Comparison of ENCODE assay signal across 1 cellular context in the genomic region with DNA sequence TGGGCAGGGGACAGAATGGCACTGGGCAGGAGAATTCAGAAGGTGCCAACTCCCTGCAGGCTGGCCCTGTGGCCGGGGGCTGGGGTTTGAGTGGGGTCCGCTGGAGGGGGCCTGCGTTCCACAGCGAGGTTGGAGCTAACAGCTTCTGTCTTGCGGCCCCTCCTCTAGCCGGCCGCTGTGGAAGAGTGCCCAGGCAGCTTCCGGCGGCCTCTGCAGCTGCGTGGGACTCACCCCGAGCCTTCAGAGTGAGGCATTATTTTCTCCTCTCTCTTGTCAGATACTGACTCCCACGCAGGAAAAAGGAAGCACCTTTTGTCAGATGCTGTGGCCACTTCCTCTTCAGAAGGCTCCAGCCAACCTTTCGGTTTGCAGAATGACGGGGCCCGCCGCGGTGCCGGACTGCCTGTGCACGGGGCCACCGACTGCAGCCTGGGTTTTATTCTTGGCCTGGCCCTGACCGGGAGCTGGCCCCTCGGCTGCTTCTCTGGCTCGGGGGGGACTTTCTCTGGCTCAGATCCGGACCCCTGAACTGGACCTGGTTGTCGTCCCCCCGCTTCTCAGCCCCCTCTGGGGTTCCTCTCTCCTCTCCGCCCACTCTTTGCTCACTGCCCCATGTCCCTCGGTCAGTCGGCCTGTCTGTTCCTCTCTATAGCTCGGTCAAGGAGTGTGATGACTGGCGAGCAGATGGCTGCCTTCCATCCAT.
A peak's percentile ranks its signal among the peaks of the same experiment; 100 is the strongest.
TF ChIP-seq lines count a peak whose summit lies in the region.

No MANE protein-coding gene starts in this region.

TF ChIP-seq in GM12878, 131 proteins besides CTCF, POLR2A, EP300 and RAD21 (continued from another document and continues in another):
- TF ChIP-seq, protein P1, sequence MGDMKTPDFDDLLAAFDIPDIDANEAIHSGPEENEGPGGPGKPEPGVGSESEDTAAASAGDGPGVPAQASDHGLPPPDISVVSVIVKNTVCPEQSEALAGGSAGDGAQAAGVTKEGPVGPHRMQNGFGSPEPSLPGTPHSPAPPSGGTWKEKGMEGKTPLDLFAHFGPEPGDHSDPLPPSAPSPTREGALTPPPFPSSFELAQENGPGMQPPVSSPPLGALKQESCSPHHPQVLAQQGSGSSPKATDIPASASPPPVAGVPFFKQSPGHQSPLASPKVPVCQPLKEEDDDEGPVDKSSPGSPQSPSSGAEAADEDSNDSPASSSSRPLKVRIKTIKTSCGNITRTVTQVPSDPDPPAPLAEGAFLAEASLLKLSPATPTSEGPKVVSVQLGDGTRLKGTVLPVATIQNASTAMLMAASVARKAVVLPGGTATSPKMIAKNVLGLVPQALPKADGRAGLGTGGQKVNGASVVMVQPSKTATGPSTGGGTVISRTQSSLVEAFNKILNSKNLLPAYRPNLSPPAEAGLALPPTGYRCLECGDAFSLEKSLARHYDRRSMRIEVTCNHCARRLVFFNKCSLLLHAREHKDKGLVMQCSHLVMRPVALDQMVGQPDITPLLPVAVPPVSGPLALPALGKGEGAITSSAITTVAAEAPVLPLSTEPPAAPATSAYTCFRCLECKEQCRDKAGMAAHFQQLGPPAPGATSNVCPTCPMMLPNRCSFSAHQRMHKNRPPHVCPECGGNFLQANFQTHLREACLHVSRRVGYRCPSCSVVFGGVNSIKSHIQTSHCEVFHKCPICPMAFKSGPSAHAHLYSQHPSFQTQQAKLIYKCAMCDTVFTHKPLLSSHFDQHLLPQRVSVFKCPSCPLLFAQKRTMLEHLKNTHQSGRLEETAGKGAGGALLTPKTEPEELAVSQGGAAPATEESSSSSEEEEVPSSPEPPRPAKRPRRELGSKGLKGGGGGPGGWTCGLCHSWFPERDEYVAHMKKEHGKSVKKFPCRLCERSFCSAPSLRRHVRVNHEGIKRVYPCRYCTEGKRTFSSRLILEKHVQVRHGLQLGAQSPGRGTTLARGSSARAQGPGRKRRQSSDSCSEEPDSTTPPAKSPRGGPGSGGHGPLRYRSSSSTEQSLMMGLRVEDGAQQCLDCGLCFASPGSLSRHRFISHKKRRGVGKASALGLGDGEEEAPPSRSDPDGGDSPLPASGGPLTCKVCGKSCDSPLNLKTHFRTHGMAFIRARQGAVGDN (IDR thresholded peaks at IDR 0.05), result no peak
- TF ChIP-seq, protein P2, sequence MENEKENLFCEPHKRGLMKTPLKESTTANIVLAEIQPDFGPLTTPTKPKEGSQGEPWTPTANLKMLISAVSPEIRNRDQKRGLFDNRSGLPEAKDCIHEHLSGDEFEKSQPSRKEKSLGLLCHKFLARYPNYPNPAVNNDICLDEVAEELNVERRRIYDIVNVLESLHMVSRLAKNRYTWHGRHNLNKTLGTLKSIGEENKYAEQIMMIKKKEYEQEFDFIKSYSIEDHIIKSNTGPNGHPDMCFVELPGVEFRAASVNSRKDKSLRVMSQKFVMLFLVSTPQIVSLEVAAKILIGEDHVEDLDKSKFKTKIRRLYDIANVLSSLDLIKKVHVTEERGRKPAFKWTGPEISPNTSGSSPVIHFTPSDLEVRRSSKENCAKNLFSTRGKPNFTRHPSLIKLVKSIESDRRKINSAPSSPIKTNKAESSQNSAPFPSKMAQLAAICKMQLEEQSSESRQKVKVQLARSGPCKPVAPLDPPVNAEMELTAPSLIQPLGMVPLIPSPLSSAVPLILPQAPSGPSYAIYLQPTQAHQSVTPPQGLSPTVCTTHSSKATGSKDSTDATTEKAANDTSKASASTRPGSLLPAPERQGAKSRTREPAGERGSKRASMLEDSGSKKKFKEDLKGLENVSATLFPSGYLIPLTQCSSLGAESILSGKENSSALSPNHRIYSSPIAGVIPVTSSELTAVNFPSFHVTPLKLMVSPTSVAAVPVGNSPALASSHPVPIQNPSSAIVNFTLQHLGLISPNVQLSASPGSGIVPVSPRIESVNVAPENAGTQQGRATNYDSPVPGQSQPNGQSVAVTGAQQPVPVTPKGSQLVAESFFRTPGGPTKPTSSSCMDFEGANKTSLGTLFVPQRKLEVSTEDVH (IDR thresholded peaks at IDR 0.05; ENCODE audit: low read depth, partially characterized antibody), result no peak
- peak; percentile 80 for TF ChIP-seq RUNX3 (IDR thresholded peaks at IDR 0.05; ENCODE audit: low read length)
- TF ChIP-seq NFYA (IDR thresholded peaks at IDR 0.05; ENCODE audit: borderline replicate concordance, low read depth, low read length), result no peak
- TF ChIP-seq BACH1 (IDR thresholded peaks at IDR 0.05; ENCODE audit: borderline replicate concordance), result no peak
- peak; percentile 69; the same call in 1 of the 2 replicates for TF ChIP-seq NFIC (IDR thresholded peaks at IDR 0.05; ENCODE audit: low read depth, low read length)
- TF ChIP-seq KLF5 (IDR thresholded peaks at IDR 0.05; ENCODE audit: partially characterized antibody), result no peak
- TF ChIP-seq, protein P3, sequence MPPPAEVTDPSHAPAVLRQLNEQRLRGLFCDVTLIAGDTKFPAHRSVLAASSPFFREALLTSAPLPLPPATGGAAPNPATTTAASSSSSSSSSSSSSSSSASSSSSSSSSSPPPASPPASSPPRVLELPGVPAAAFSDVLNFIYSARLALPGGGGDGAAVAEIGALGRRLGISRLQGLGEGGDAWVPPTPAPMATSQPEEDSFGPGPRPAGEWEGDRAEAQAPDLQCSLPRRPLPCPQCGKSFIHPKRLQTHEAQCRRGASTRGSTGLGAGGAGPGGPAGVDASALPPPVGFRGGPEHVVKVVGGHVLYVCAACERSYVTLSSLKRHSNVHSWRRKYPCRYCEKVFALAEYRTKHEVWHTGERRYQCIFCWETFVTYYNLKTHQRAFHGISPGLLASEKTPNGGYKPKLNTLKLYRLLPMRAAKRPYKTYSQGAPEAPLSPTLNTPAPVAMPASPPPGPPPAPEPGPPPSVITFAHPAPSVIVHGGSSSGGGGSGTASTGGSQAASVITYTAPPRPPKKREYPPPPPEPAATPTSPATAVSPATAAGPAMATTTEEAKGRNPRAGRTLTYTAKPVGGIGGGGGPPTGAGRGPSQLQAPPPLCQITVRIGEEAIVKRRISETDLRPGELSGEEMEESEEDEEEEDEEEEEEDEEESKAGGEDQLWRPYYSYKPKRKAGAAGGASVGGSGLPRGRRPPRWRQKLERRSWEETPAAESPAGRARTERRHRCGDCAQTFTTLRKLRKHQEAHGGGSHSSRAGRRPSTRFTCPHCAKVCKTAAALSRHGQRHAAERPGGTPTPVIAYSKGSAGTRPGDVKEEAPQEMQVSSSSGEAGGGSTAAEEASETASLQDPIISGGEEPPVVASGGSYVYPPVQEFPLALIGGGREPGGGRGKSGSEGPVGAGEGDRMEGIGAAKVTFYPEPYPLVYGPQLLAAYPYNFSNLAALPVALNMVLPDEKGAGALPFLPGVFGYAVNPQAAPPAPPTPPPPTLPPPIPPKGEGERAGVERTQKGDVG (CRISPR knock-in tag; IDR thresholded peaks at IDR 0.05), result no peak
- peak in 1 of 2 experiments; percentile 98; a peak in 2 of 4 replicates for TF ChIP-seq ETV6 (conservative IDR thresholded peaks at IDR 0.05 in 1 of 2, IDR thresholded peaks at IDR 0.05 in 1 of 2; ENCODE audit: borderline replicate concordance in 1 of 2, low read depth in 1 of 2)
- TF ChIP-seq, protein P4, sequence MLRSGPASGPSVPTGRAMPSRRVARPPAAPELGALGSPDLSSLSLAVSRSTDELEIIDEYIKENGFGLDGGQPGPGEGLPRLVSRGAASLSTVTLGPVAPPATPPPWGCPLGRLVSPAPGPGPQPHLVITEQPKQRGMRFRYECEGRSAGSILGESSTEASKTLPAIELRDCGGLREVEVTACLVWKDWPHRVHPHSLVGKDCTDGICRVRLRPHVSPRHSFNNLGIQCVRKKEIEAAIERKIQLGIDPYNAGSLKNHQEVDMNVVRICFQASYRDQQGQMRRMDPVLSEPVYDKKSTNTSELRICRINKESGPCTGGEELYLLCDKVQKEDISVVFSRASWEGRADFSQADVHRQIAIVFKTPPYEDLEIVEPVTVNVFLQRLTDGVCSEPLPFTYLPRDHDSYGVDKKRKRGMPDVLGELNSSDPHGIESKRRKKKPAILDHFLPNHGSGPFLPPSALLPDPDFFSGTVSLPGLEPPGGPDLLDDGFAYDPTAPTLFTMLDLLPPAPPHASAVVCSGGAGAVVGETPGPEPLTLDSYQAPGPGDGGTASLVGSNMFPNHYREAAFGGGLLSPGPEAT (IDR thresholded peaks at IDR 0.05; ENCODE audit: low read depth), result no peak
- TF ChIP-seq ZSCAN29 (IDR thresholded peaks at IDR 0.05), result no peak
- TF ChIP-seq CEBPB (IDR thresholded peaks at IDR 0.05; ENCODE audit: borderline replicate concordance in 1 of 2, low read depth in 2 of 2, low read length in 2 of 2), result no peak
- peak; percentile 61; the same call in 1 of the 2 replicates for TF ChIP-seq TBL1XR1 (IDR thresholded peaks at IDR 0.05; ENCODE audit: low read depth, low read length)
- TF ChIP-seq SREBF2 (IDR thresholded peaks at IDR 0.05; ENCODE audit: low read length), result no peak
- TF ChIP-seq CBFB (IDR thresholded peaks at IDR 0.05; ENCODE audit: low read depth), result no peak
- TF ChIP-seq EGR1 (IDR thresholded peaks at IDR 0.05; ENCODE audit: borderline replicate concordance in 1 of 2, low read depth in 2 of 2, low read length in 2 of 2), result peak in 1 of 2 experiments; percentile 85; a peak in 2 of 3 replicates
- TF ChIP-seq RFX5 (IDR thresholded peaks at IDR 0.05; ENCODE audit: low read depth, low read length), result no peak
- no peak for TF ChIP-seq POLR2AphosphoS2 (IDR thresholded peaks at IDR 0.05; ENCODE audit: low read depth, low read length)
- no peak for TF ChIP-seq SIX5 (IDR thresholded peaks at IDR 0.05; ENCODE audit: low read depth, low read length, severe bottlenecking)
- no peak for TF ChIP-seq SP1 (IDR thresholded peaks at IDR 0.05; ENCODE audit: low read depth, low read length)
- 0 out of 2 replicates have a peak, but pooled peaks have one; percentile 23 for TF ChIP-seq CREM (IDR thresholded peaks at IDR 0.05; ENCODE audit: low read depth)
- TF ChIP-seq FOXK2 (IDR thresholded peaks at IDR 0.05), result no peak
- TF ChIP-seq NR2C1 (IDR thresholded peaks at IDR 0.05), result no peak
- TF ChIP-seq BCL11A (IDR thresholded peaks at IDR 0.05; ENCODE audit: low read depth, low read length), result peak; percentile 76
- TF ChIP-seq PAX8 (IDR thresholded peaks at IDR 0.05), result no peak
- TF ChIP-seq ZNF24 (IDR thresholded peaks at IDR 0.05), result no peak
- TF ChIP-seq, protein P5, sequence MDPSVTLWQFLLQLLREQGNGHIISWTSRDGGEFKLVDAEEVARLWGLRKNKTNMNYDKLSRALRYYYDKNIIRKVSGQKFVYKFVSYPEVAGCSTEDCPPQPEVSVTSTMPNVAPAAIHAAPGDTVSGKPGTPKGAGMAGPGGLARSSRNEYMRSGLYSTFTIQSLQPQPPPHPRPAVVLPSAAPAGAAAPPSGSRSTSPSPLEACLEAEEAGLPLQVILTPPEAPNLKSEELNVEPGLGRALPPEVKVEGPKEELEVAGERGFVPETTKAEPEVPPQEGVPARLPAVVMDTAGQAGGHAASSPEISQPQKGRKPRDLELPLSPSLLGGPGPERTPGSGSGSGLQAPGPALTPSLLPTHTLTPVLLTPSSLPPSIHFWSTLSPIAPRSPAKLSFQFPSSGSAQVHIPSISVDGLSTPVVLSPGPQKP (IDR thresholded peaks at IDR 0.05; ENCODE audit: low read depth, low read length), result no peak
- TF ChIP-seq POU2F2 (IDR thresholded peaks at IDR 0.05; ENCODE audit: borderline replicate concordance, low read depth, low read length), result 0 out of 3 replicates have a peak, but pooled peaks have one; percentile 6
- no peak for TF ChIP-seq SUPT20H (IDR thresholded peaks at IDR 0.05; ENCODE audit: borderline replicate concordance, control insufficient read depth, low read depth, low read length)
- no peak for TF ChIP-seq SUZ12 (IDR thresholded peaks at IDR 0.05; ENCODE audit: unreplicated experiment)
- no peak for TF ChIP-seq ZZZ3 (IDR thresholded peaks at IDR 0.05; ENCODE audit: control insufficient read depth, insufficient read length, low read depth)
- TF ChIP-seq, protein P6, sequence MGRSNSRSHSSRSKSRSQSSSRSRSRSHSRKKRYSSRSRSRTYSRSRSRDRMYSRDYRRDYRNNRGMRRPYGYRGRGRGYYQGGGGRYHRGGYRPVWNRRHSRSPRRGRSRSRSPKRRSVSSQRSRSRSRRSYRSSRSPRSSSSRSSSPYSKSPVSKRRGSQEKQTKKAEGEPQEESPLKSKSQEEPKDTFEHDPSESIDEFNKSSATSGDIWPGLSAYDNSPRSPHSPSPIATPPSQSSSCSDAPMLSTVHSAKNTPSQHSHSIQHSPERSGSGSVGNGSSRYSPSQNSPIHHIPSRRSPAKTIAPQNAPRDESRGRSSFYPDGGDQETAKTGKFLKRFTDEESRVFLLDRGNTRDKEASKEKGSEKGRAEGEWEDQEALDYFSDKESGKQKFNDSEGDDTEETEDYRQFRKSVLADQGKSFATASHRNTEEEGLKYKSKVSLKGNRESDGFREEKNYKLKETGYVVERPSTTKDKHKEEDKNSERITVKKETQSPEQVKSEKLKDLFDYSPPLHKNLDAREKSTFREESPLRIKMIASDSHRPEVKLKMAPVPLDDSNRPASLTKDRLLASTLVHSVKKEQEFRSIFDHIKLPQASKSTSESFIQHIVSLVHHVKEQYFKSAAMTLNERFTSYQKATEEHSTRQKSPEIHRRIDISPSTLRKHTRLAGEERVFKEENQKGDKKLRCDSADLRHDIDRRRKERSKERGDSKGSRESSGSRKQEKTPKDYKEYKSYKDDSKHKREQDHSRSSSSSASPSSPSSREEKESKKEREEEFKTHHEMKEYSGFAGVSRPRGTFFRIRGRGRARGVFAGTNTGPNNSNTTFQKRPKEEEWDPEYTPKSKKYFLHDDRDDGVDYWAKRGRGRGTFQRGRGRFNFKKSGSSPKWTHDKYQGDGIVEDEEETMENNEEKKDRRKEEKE (IDR thresholded peaks at IDR 0.05), result no peak
- TF ChIP-seq CHD2 (IDR thresholded peaks at IDR 0.05; ENCODE audit: borderline replicate concordance, low read depth, low read length), result no peak
- no peak for TF ChIP-seq HDAC6 (IDR thresholded peaks at IDR 0.05; ENCODE audit: unreplicated experiment)
- no peak for TF ChIP-seq ZNF217 (IDR thresholded peaks at IDR 0.05)
- peak; percentile 35; the same call in 1 of the 2 replicates for TF ChIP-seq JUNB (IDR thresholded peaks at IDR 0.05)
- no peak for TF ChIP-seq RBBP5 (conservative IDR thresholded peaks at IDR 0.05)
- no peak for TF ChIP-seq KAT2A (conservative IDR thresholded peaks at IDR 0.05; ENCODE audit: control insufficient read depth, low read depth, low read length)
- TF ChIP-seq, protein P7, sequence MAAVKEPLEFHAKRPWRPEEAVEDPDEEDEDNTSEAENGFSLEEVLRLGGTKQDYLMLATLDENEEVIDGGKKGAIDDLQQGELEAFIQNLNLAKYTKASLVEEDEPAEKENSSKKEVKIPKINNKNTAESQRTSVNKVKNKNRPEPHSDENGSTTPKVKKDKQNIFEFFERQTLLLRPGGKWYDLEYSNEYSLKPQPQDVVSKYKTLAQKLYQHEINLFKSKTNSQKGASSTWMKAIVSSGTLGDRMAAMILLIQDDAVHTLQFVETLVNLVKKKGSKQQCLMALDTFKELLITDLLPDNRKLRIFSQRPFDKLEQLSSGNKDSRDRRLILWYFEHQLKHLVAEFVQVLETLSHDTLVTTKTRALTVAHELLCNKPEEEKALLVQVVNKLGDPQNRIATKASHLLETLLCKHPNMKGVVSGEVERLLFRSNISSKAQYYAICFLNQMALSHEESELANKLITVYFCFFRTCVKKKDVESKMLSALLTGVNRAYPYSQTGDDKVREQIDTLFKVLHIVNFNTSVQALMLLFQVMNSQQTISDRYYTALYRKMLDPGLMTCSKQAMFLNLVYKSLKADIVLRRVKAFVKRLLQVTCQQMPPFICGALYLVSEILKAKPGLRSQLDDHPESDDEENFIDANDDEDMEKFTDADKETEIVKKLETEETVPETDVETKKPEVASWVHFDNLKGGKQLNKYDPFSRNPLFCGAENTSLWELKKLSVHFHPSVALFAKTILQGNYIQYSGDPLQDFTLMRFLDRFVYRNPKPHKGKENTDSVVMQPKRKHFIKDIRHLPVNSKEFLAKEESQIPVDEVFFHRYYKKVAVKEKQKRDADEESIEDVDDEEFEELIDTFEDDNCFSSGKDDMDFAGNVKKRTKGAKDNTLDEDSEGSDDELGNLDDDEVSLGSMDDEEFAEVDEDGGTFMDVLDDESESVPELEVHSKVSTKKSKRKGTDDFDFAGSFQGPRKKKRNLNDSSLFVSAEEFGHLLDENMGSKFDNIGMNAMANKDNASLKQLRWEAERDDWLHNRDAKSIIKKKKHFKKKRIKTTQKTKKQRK (IDR thresholded peaks at IDR 0.05; ENCODE audit: low read depth, low read length), result no peak
- TF ChIP-seq ZNF622 (IDR thresholded peaks at IDR 0.05), result no peak
- no peak for TF ChIP-seq YBX1 (IDR thresholded peaks at IDR 0.05)
